Comparison of ENCODE assay signal across 25 cellular contexts in the genomic region with DNA sequence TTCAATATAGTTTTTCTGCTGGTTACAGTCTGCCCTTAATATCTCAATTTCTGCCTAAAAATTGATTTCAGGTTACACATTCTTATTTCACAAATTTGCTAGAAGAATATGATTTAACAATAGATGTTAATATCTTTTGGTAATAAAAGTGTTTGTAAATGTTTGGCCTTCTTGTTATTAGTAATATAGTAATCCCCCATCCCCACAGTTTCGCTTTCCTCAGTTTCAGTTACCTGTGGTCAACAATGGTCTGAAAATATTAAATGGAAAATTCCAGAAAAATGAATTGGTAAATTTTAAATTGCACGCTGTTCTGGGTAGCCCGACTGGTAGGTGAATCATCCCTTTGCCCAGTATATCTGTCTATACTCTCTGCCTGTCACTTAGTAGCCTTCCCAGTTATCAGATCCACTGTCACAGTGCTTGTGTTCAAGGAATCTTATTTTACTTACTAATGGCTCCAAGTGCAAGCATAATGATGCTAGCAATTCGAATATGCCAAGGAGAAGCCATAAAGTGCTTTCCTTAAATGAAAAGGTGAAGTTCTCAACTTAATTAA.
"Had no signal": no experiment of that assay in that cellular context is flagged by ENCODE, and none has a peak within 500 bp of the region (broad histone marks: within the 10 kb centered on the region; RNA-seq: fewer than 3 reads in every experiment).

No MANE protein-coding gene starts in this region.

- H3K79me2 ChIP-seq: parathyroid adenoma had no signal

- H3K27me3 ChIP-seq: neutrophil, right atrium auricular region, testis, tibial artery had no signal

- ATAC-seq: effector memory CD8-positive, alpha-beta T cell; left lobe of liver; natural killer cell; sciatic nerve; stimulated activated effector memory CD8-positive, alpha-beta T cell treated with anti-CD3 and anti-CD28 coated beads, Interleukin-12 subunit alpha, Interleukin-12 subunit beta, amount 100 ng/mL, for 72 hours; stimulated activated naive CD8-positive, alpha-beta T cell treated with anti-CD3 and anti-CD28 coated beads, Interleukin-15, Interleukin-2, amounts not matched to agents 100 U/mL and 50 U/mL, for 24 hours had no signal

- FAIRE-seq: endometrium, frontal cortex, keratinocyte had no signal

- H3K4me2 ChIP-seq: smooth muscle cell had no signal

- H3K27ac ChIP-seq: neutrophil, parathyroid adenoma, prostate gland, testis, tibial artery had no signal

- H3K4me3 Mint-ChIP-seq: effector memory CD8-positive, alpha-beta T cell; memory B cell; natural killer cell; stimulated activated effector memory CD8-positive, alpha-beta T cell treated with anti-CD3 and anti-CD28 coated beads, Interleukin-12 subunit alpha, Interleukin-12 subunit beta, amount 100 ng/mL, for 72 hours had no signal

- H3K27ac Mint-ChIP-seq: effector memory CD8-positive, alpha-beta T cell; memory B cell; natural killer cell; stimulated activated effector memory CD8-positive, alpha-beta T cell treated with anti-CD3 and anti-CD28 coated beads, Interleukin-12 subunit alpha, Interleukin-12 subunit beta, amount 100 ng/mL, for 72 hours; type B pancreatic cell had no signal

- H3K27me3 Mint-ChIP-seq: effector memory CD8-positive, alpha-beta T cell; memory B cell; type B pancreatic cell had no signal

- H3K36me3 Mint-ChIP-seq: memory B cell, natural killer cell, type B pancreatic cell had no signal

- H3K36me3 ChIP-seq: prostate gland, right atrium auricular region, tibial artery had no signal

- DNase-seq: cortex of kidney; effector memory CD8-positive, alpha-beta T cell; hypothalamus; natural killer cell; stimulated activated CD4-positive, alpha-beta T cell treated with anti-CD3 and anti-CD28 coated beads, Interleukin-12 subunit alpha, Interleukin-12 subunit beta, amount 100 ng/mL, for 4 hours; stimulated activated CD4-positive, alpha-beta T cell treated with anti-CD3 and anti-CD28 coated beads, Interleukin-1b, Interleukin-23, amount 100 ng/mL, for 48 hours; stimulated activated CD4-positive, alpha-beta T cell treated with anti-CD3 and anti-CD28 coated beads, Interleukin-4, amount 100 ng/mL, for 24 hours; stimulated activated naive CD8-positive, alpha-beta T cell treated with anti-CD3 and anti-CD28 coated beads, Interleukin-15, Interleukin-2, amounts not matched to agents 100 U/mL and 50 U/mL, for 24 hours; substantia nigra; testis; tibial artery had no signal

- H3K4me3 ChIP-seq: lung, prostate gland, right atrium auricular region, smooth muscle cell, testis, tibial artery had no signal

- H3K9me3 ChIP-seq: neutrophil, prostate gland, right atrium auricular region, testis, tibial artery had no signal

- H3K9me3 Mint-ChIP-seq: effector memory CD8-positive, alpha-beta T cell; memory B cell; natural killer cell; stimulated activated effector memory CD8-positive, alpha-beta T cell treated with anti-CD3 and anti-CD28 coated beads, Interleukin-12 subunit alpha, Interleukin-12 subunit beta, amount 100 ng/mL, for 72 hours; type B pancreatic cell had no signal

- H3K4me1 ChIP-seq: parathyroid adenoma, prostate gland had no signal

- H3K9ac ChIP-seq: parathyroid adenoma had no signal

- H2AFZ ChIP-seq: parathyroid adenoma had no signal
